Comparison of ENCODE assay signal across 1 cellular context in genomic region chr14:30874120-30874998, GRCh38.
TF ChIP-seq lines count a peak whose summit lies in the region.

TSS of gene COCH (plus strand) at chr14:30874559. CDS start at chr14:30874939, 380 bp downstream.

TF ChIP-seq in HepG2, 621 proteins besides CTCF, POLR2A, EP300 and RAD21 (continued from another document):
- TF ChIP-seq GFI1 (CRISPR knock-in tag; IDR thresholded peaks at IDR 0.05; ENCODE audit: borderline replicate concordance) = peak; percentile 87; the same call in 1 of the 2 replicates
- no peak for TF ChIP-seq ZNF660 (CRISPR knock-in tag; IDR thresholded peaks at IDR 0.05; ENCODE audit: borderline replicate concordance, low read depth)
- no peak for TF ChIP-seq TBL1XR1 (IDR thresholded peaks at IDR 0.05; ENCODE audit: borderline replicate concordance, low read length, partially characterized antibody)
- no peak for TF ChIP-seq PRDM10 (CRISPR knock-in tag; IDR thresholded peaks at IDR 0.05; ENCODE audit: low read depth)
- TF ChIP-seq MXD4 (CRISPR knock-in tag; IDR thresholded peaks at IDR 0.05) = no peak; the same call in 1 of the 2 replicates
- peak; percentile 81 for TF ChIP-seq HNRNPK (IDR thresholded peaks at IDR 0.05; ENCODE audit: low read depth, low read length, poor library complexity, severe bottlenecking)
- TF ChIP-seq ZNF496 (CRISPR knock-in tag; IDR thresholded peaks at IDR 0.05; ENCODE audit: insufficient replicate concordance) = no peak
- TF ChIP-seq NR2F1 (CRISPR knock-in tag; IDR thresholded peaks at IDR 0.05) = no peak
- no peak for TF ChIP-seq GTF2F1 (IDR thresholded peaks at IDR 0.05; ENCODE audit: low read length)
- TF ChIP-seq KAT7 (CRISPR knock-in tag; IDR thresholded peaks at IDR 0.05; ENCODE audit: borderline replicate concordance) = peak; percentile 95; the same call in 1 of the 2 replicates
- TF ChIP-seq PBX3 (CRISPR knock-in tag; IDR thresholded peaks at IDR 0.05; ENCODE audit: borderline replicate concordance) = no peak; the same call in none of the 2 replicates
- TF ChIP-seq CERS6 (CRISPR knock-in tag; IDR thresholded peaks at IDR 0.05) = 0 out of 2 replicates have a peak, but pooled peaks have one; percentile 30
- peak; percentile 77 for TF ChIP-seq SP4 (CRISPR knock-in tag; IDR thresholded peaks at IDR 0.05)
- peak; percentile 87 for TF ChIP-seq THAP9 (CRISPR knock-in tag; IDR thresholded peaks at IDR 0.05; ENCODE audit: borderline replicate concordance)
- TF ChIP-seq ZNF747 (CRISPR knock-in tag; IDR thresholded peaks at IDR 0.05; ENCODE audit: borderline replicate concordance) = peak; percentile 90; the same call in 1 of the 2 replicates
- peak; percentile 99 for TF ChIP-seq IRX3 (CRISPR knock-in tag; IDR thresholded peaks at IDR 0.05; ENCODE audit: borderline replicate concordance, low read depth)
- TF ChIP-seq CBX2 (IDR thresholded peaks at IDR 0.05; ENCODE audit: low read depth, low read length) = peak; percentile 11; the same call in 1 of the 2 replicates
- TF ChIP-seq CBX2 (CRISPR knock-in tag; IDR thresholded peaks at IDR 0.05; ENCODE audit: low read depth) = peak; percentile 75
- TF ChIP-seq E2F2 (CRISPR knock-in tag; IDR thresholded peaks at IDR 0.05; ENCODE audit: borderline replicate concordance) = peak; percentile 98
- no peak for TF ChIP-seq HMG20A (CRISPR knock-in tag; IDR thresholded peaks at IDR 0.05; ENCODE audit: borderline replicate concordance)
- TF ChIP-seq ZUFSP (CRISPR knock-in tag; IDR thresholded peaks at IDR 0.05; ENCODE audit: borderline replicate concordance) = 0 out of 2 replicates have a peak, but pooled peaks have one; percentile 96
- TF ChIP-seq ZNF646 (CRISPR knock-in tag; IDR thresholded peaks at IDR 0.05) = no peak
- TF ChIP-seq CEBPG (CRISPR knock-in tag; IDR thresholded peaks at IDR 0.05) = no peak
- TF ChIP-seq PRDM4 (CRISPR knock-in tag; IDR thresholded peaks at IDR 0.05; ENCODE audit: borderline replicate concordance) = 0 out of 2 replicates have a peak, but pooled peaks have one; percentile 79
- TF ChIP-seq ZNF275 (CRISPR knock-in tag; IDR thresholded peaks at IDR 0.05; ENCODE audit: borderline replicate concordance) = peak; percentile 39; the same call in 1 of the 2 replicates
